12 cellular contexts compared by ENCODE assay signal in genomic region chr11:44090539-44090938, GRCh38. TPM values are rescaled to one million over a fixed set of nuclear protein-coding genes. Genes with fewer than 3 reads are reported as not detected.
"Had no signal": no experiment of that assay in that cellular context is flagged by ENCODE, and none has a peak within 500 bp of the region (broad histone marks: within the 10 kb centered on the region; RNA-seq: fewer than 3 reads in every experiment).

No MANE protein-coding gene starts in this region.

- H3K9me3 ChIP-seq: HAP-1 had no signal

- H3K4me3 ChIP-seq: GM23248, GM23338, HAP-1 had no signal

- H2AFZ ChIP-seq: GM23248, GM23338 had no signal

- H3K4me3 Mint-ChIP-seq: GM23338, H9, HFFc6 had no signal

- H3K4me1 Mint-ChIP-seq: GM23338 had no signal

- FAIRE-seq: H1, H54 had no signal

- H3K27ac ChIP-seq: GM23248 had no signal

- H3K4me1 ChIP-seq: HAP-1 had no signal

- H3K27ac Mint-ChIP-seq: GM23338, H9, HFFc6 had no signal

- DNase-seq: GM23248, GOT3, H7, H9, HCEC 1CT, HFFc6 had no signal

- ATAC-seq: GM23338, HCT116 had no signal

- H3K4me2 ChIP-seq: GM23338 had no signal

- H3K9ac ChIP-seq: GM23248 had no signal

RNA-seq across cellular contexts. Expression of gene ACCSL, which starts 42.8 kb away (rescaled TPM):
- total RNA-seq: GM23248, GM23338, H1, H4, H7, H9, HFFc6 had no signal
- polyA plus RNA-seq: GM23248, GM23338, H1 had no signal
